In genomic region chr5:40221255-40221654, GRCh38 we compare ENCODE assay signal across 26 cellular contexts.
"Had no signal": no experiment of that assay in that cellular context is flagged by ENCODE, and none has a peak within 500 bp of the region (broad histone marks: within the 10 kb centered on the region; RNA-seq: fewer than 3 reads in every experiment).

No MANE protein-coding gene starts in this region.

- H3K27me3 ChIP-seq: colonic mucosa, esophagus squamous epithelium, gastroesophageal sphincter, right lobe of liver, upper lobe of left lung had no signal

- H3K4me1 Mint-ChIP-seq: nephron had no signal

- ATAC-seq: gastroesophageal sphincter, right lobe of liver, T-helper 17 cell had no signal

- H3K36me3 ChIP-seq: colonic mucosa, esophagus squamous epithelium, gastroesophageal sphincter, left ventricle myocardium inferior, neutrophil, right lobe of liver, upper lobe of left lung had no signal

- H3K4me3 ChIP-seq: colonic mucosa, esophagus squamous epithelium, gastroesophageal sphincter, left ventricle myocardium inferior, right lobe of liver, upper lobe of left lung had no signal

- H3K27ac Mint-ChIP-seq: activated naive CD8-positive, alpha-beta T cell treated with anti-CD3 and anti-CD28 coated beads for 36 hours; activated T-cell treated with anti-CD3 and anti-CD28 coated beads, Interleukin-2, amount 50 U/mL, for 24 hours; endodermal cell; mesothelial cell of epicardium; nephron; T-helper 17 cell had no signal

- H3K27me3 Mint-ChIP-seq: activated T-cell treated with anti-CD3 and anti-CD28 coated beads, Interleukin-2, amount 50 U/mL, for 24 hours; T-helper 17 cell had no signal

- FAIRE-seq: bronchial epithelial cell, small intestine had no signal

- DNase-seq: activated CD4-positive, alpha-beta T cell treated with anti-CD3 and anti-CD28 coated beads, Interleukin-2, amount 50 U/mL, for 1 hour; activated CD4-positive, CD25-positive, alpha-beta regulatory T cell; activated CD8-positive, alpha-beta memory T cell treated with anti-CD3 and anti-CD28 coated beads for 24 hours; activated CD8-positive, alpha-beta memory T cell treated with anti-CD3 and anti-CD28 coated beads, Interleukin-2, amount 50 U/mL, for 4 hours; activated naive CD4-positive, alpha-beta T cell treated with Interleukin-2 at 50 U/mL for 16 hours; activated naive CD8-positive, alpha-beta T cell treated with anti-CD3 and anti-CD28 coated beads for 36 hours; activated T-cell treated with anti-CD3 and anti-CD28 coated beads, Interleukin-2, amount 50 U/mL, for 24 hours; colonic mucosa; endodermal cell; esophagus squamous epithelium; head of caudate nucleus; hypothalamus; left ventricle myocardium inferior; right lobe of liver; small intestine; stimulated activated CD4-positive, alpha-beta T cell treated with anti-CD3 and anti-CD28 coated beads, Interleukin-15, amount 100 ng/mL, for 24 hours; stimulated activated CD4-positive, alpha-beta T cell treated with anti-CD3 and anti-CD28 coated beads, Interleukin-2, amount 100 ng/mL, for 48 hours; stimulated activated CD8-positive, alpha-beta memory T cell treated with anti-CD3 and anti-CD28 coated beads, Interleukin-4, amount 100 ng/mL, for 48 hours; stimulated activated naive CD4-positive, alpha-beta T cell; T-helper 17 cell; upper lobe of left lung had no signal

- H3K36me3 Mint-ChIP-seq: mesothelial cell of epicardium had no signal

- H3K4me3 Mint-ChIP-seq: activated naive CD8-positive, alpha-beta T cell treated with anti-CD3 and anti-CD28 coated beads for 36 hours; activated T-cell treated with anti-CD3 and anti-CD28 coated beads, Interleukin-2, amount 50 U/mL, for 24 hours; endodermal cell; mesothelial cell of epicardium; nephron; T-helper 17 cell had no signal

- H3K9me3 ChIP-seq: colonic mucosa, esophagus squamous epithelium, gastroesophageal sphincter, left ventricle myocardium inferior, neutrophil, right lobe of liver, upper lobe of left lung had no signal

- H3K4me1 ChIP-seq: colonic mucosa, esophagus squamous epithelium, gastroesophageal sphincter, right lobe of liver, upper lobe of left lung had no signal

- H3K27ac ChIP-seq: colonic mucosa, esophagus squamous epithelium, gastroesophageal sphincter, left ventricle myocardium inferior, neutrophil, right lobe of liver, upper lobe of left lung had no signal
